In the genomic region with DNA sequence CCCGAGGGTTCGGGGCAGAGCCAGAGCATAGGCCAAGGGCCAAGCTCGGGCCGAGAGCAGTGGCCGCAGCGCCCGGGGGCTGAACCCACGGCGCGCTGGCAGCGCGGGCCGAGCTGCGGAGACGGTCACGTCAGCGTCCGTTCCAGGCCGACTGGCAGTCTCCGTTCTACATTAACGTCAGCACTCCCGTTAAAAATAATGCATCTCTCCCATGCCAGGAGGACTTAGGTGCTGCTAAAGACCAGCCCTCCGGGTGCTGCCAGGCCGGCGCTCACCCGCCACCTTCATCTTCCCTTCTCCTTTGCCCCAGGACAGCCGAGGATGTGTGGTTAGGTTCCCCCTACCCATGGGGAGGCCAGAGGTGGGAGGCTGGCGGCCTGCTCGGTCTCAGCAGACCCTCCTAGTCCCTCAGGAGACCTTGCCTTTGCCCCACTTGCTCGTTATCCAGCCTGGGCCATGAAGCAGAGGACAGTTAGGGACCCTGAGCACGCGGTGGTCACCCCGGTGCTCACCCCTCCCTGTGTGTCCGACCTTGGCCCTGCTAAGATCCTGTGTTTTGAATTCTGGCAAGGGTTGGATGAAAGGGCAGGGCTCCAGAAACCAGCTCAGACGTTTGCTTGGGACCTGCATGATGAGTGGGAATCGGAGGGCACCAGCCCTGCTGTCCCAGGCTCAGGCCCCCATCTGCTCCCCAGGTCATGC, we compare ENCODE assay signal across 1 cellular context.
TF ChIP-seq lines count a peak whose summit lies in the region.

No MANE protein-coding gene starts in this region.

TF ChIP-seq in HepG2, 621 proteins besides CTCF, POLR2A, EP300 and RAD21 (continues in another document):
- TF ChIP-seq, protein P1, sequence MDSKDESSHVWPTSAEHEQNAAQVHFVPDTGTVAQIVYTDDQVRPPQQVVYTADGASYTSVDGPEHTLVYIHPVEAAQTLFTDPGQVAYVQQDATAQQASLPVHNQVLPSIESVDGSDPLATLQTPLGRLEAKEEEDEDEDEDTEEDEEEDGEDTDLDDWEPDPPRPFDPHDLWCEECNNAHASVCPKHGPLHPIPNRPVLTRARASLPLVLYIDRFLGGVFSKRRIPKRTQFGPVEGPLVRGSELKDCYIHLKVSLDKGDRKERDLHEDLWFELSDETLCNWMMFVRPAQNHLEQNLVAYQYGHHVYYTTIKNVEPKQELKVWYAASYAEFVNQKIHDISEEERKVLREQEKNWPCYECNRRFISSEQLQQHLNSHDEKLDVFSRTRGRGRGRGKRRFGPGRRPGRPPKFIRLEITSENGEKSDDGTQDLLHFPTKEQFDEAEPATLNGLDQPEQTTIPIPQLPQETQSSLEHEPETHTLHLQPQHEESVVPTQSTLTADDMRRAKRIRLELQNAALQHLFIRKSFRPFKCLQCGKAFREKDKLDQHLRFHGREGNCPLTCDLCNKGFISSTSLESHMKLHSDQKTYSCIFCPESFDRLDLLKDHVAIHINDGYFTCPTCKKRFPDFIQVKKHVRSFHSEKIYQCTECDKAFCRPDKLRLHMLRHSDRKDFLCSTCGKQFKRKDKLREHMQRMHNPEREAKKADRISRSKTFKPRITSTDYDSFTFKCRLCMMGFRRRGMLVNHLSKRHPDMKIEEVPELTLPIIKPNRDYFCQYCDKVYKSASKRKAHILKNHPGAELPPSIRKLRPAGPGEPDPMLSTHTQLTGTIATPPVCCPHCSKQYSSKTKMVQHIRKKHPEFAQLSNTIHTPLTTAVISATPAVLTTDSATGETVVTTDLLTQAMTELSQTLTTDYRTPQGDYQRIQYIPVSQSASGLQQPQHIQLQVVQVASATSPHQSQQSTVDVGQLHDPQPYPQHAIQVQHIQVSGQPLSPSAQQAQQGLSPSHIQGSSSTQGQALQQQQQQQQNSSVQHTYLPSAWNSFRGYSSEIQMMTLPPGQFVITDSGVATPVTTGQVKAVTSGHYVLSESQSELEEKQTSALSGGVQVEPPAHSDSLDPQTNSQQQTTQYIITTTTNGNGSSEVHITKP (CRISPR knock-in tag; IDR thresholded peaks at IDR 0.05; ENCODE audit: low read depth), result no peak
- TF ChIP-seq, protein P2, sequence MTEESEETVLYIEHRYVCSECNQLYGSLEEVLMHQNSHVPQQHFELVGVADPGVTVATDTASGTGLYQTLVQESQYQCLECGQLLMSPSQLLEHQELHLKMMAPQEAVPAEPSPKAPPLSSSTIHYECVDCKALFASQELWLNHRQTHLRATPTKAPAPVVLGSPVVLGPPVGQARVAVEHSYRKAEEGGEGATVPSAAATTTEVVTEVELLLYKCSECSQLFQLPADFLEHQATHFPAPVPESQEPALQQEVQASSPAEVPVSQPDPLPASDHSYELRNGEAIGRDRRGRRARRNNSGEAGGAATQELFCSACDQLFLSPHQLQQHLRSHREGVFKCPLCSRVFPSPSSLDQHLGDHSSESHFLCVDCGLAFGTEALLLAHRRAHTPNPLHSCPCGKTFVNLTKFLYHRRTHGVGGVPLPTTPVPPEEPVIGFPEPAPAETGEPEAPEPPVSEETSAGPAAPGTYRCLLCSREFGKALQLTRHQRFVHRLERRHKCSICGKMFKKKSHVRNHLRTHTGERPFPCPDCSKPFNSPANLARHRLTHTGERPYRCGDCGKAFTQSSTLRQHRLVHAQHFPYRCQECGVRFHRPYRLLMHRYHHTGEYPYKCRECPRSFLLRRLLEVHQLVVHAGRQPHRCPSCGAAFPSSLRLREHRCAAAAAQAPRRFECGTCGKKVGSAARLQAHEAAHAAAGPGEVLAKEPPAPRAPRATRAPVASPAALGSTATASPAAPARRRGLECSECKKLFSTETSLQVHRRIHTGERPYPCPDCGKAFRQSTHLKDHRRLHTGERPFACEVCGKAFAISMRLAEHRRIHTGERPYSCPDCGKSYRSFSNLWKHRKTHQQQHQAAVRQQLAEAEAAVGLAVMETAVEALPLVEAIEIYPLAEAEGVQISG (CRISPR knock-in tag; IDR thresholded peaks at IDR 0.05), result peak; percentile 16
- no peak for TF ChIP-seq CBFB (CRISPR knock-in tag; IDR thresholded peaks at IDR 0.05)
- TF ChIP-seq, protein P3, sequence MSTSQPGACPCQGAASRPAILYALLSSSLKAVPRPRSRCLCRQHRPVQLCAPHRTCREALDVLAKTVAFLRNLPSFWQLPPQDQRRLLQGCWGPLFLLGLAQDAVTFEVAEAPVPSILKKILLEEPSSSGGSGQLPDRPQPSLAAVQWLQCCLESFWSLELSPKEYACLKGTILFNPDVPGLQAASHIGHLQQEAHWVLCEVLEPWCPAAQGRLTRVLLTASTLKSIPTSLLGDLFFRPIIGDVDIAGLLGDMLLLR (CRISPR knock-in tag; IDR thresholded peaks at IDR 0.05), result peak; percentile 35; the same call in 1 of the 2 replicates
- TF ChIP-seq DPF2 (CRISPR knock-in tag; IDR thresholded peaks at IDR 0.05; ENCODE audit: borderline replicate concordance, low read depth), result no peak
- TF ChIP-seq, protein P4, sequence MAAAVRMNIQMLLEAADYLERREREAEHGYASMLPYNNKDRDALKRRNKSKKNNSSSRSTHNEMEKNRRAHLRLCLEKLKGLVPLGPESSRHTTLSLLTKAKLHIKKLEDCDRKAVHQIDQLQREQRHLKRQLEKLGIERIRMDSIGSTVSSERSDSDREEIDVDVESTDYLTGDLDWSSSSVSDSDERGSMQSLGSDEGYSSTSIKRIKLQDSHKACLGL (CRISPR knock-in tag; IDR thresholded peaks at IDR 0.05), result no peak
- TF ChIP-seq, protein P5, sequence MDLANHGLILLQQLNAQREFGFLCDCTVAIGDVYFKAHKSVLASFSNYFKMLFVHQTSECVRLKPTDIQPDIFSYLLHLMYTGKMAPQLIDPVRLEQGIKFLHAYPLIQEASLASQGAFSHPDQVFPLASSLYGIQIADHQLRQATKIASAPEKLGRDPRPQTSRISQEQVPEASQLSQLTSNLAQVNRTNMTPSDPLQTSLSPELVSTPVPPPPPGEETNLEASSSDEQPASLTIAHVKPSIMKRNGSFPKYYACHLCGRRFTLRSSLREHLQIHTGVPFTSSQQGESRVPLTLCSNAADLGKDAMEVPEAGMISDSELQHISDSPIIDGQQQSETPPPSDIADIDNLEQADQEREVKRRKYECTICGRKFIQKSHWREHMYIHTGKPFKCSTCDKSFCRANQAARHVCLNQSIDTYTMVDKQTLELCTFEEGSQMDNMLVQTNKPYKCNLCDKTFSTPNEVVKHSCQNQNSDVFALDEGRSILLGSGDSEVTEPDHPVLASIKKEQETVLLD (CRISPR knock-in tag; IDR thresholded peaks at IDR 0.05; ENCODE audit: low read depth), result 0 out of 2 replicates have a peak, but pooled peaks have one; percentile 4
- TF ChIP-seq GPN1 (CRISPR knock-in tag; IDR thresholded peaks at IDR 0.05; ENCODE audit: borderline replicate concordance), result no peak
- no peak for TF ChIP-seq ZNF468 (CRISPR knock-in tag; IDR thresholded peaks at IDR 0.05)
- 0 out of 2 replicates have a peak, but pooled peaks have one; percentile 9 for TF ChIP-seq FOSL2 (CRISPR knock-in tag; IDR thresholded peaks at IDR 0.05)
- TF ChIP-seq, protein P6, sequence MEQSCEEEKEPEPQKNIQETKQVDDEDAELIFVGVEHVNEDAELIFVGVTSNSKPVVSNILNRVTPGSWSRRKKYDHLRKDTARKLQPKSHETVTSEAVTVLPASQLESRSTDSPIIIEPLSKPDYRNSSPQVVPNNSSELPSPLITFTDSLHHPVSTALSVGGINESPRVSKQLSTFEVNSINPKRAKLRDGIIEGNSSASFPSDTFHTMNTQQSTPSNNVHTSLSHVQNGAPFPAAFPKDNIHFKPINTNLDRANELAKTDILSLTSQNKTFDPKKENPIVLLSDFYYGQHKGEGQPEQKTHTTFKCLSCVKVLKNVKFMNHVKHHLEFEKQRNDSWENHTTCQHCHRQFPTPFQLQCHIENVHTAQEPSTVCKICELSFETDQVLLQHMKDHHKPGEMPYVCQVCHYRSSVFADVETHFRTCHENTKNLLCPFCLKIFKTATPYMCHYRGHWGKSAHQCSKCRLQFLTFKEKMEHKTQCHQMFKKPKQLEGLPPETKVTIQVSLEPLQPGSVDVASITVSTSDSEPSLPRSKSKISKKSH (CRISPR knock-in tag; IDR thresholded peaks at IDR 0.05; ENCODE audit: borderline replicate concordance), result 0 out of 2 replicates have a peak, but pooled peaks have one; percentile 21
- TF ChIP-seq ZFX (CRISPR knock-in tag; IDR thresholded peaks at IDR 0.05; ENCODE audit: low read depth), result no peak
- no peak for TF ChIP-seq NCOA2 (CRISPR knock-in tag; IDR thresholded peaks at IDR 0.05)
- TF ChIP-seq PRMT3 (CRISPR knock-in tag; IDR thresholded peaks at IDR 0.05; ENCODE audit: borderline replicate concordance, low read depth), result no peak
- TF ChIP-seq IRF2 (CRISPR knock-in tag; IDR thresholded peaks at IDR 0.05), result no peak
- TF ChIP-seq CEBPG (CRISPR knock-in tag; IDR thresholded peaks at IDR 0.05), result no peak
- TF ChIP-seq ZNF547 (CRISPR knock-in tag; IDR thresholded peaks at IDR 0.05), result no peak
- TF ChIP-seq MAZ (IDR thresholded peaks at IDR 0.05; ENCODE audit: borderline replicate concordance, low read depth, low read length), result no peak
- peak; percentile 2; the same call in 1 of the 2 replicates for TF ChIP-seq MAZ (CRISPR knock-in tag; IDR thresholded peaks at IDR 0.05; ENCODE audit: low read depth)
- TF ChIP-seq, protein P7, sequence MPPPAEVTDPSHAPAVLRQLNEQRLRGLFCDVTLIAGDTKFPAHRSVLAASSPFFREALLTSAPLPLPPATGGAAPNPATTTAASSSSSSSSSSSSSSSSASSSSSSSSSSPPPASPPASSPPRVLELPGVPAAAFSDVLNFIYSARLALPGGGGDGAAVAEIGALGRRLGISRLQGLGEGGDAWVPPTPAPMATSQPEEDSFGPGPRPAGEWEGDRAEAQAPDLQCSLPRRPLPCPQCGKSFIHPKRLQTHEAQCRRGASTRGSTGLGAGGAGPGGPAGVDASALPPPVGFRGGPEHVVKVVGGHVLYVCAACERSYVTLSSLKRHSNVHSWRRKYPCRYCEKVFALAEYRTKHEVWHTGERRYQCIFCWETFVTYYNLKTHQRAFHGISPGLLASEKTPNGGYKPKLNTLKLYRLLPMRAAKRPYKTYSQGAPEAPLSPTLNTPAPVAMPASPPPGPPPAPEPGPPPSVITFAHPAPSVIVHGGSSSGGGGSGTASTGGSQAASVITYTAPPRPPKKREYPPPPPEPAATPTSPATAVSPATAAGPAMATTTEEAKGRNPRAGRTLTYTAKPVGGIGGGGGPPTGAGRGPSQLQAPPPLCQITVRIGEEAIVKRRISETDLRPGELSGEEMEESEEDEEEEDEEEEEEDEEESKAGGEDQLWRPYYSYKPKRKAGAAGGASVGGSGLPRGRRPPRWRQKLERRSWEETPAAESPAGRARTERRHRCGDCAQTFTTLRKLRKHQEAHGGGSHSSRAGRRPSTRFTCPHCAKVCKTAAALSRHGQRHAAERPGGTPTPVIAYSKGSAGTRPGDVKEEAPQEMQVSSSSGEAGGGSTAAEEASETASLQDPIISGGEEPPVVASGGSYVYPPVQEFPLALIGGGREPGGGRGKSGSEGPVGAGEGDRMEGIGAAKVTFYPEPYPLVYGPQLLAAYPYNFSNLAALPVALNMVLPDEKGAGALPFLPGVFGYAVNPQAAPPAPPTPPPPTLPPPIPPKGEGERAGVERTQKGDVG (CRISPR knock-in tag; IDR thresholded peaks at IDR 0.05; ENCODE audit: borderline replicate concordance), result 0 out of 2 replicates have a peak, but pooled peaks have one; percentile 18
- no peak for TF ChIP-seq ZFP36 (IDR thresholded peaks at IDR 0.05; ENCODE audit: borderline replicate concordance, low read depth, low read length, partially characterized antibody)
- TF ChIP-seq ZNF205 (CRISPR knock-in tag; IDR thresholded peaks at IDR 0.05), result 0 out of 2 replicates have a peak, but pooled peaks have one; percentile 37
- TF ChIP-seq, protein P8, sequence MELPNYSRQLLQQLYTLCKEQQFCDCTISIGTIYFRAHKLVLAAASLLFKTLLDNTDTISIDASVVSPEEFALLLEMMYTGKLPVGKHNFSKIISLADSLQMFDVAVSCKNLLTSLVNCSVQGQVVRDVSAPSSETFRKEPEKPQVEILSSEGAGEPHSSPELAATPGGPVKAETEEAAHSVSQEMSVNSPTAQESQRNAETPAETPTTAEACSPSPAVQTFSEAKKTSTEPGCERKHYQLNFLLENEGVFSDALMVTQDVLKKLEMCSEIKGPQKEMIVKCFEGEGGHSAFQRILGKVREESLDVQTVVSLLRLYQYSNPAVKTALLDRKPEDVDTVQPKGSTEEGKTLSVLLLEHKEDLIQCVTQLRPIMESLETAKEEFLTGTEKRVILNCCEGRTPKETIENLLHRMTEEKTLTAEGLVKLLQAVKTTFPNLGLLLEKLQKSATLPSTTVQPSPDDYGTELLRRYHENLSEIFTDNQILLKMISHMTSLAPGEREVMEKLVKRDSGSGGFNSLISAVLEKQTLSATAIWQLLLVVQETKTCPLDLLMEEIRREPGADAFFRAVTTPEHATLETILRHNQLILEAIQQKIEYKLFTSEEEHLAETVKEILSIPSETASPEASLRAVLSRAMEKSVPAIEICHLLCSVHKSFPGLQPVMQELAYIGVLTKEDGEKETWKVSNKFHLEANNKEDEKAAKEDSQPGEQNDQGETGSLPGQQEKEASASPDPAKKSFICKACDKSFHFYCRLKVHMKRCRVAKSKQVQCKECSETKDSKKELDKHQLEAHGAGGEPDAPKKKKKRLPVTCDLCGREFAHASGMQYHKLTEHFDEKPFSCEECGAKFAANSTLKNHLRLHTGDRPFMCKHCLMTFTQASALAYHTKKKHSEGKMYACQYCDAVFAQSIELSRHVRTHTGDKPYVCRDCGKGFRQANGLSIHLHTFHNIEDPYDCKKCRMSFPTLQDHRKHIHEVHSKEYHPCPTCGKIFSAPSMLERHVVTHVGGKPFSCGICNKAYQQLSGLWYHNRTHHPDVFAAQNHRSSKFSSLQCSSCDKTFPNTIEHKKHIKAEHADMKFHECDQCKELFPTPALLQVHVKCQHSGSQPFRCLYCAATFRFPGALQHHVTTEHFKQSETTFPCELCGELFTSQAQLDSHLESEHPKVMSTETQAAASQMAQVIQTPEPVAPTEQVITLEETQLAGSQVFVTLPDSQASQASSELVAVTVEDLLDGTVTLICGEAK (IDR thresholded peaks at IDR 0.05), result no peak
- TF ChIP-seq, protein P8 (CRISPR knock-in tag; IDR thresholded peaks at IDR 0.05), result no peak
- no peak for TF ChIP-seq RELA (CRISPR knock-in tag; IDR thresholded peaks at IDR 0.05)
- TF ChIP-seq IKZF4 (CRISPR knock-in tag; IDR thresholded peaks at IDR 0.05; ENCODE audit: borderline replicate concordance, low read depth, not compliant biosample characterization), result peak; percentile 47
